ENCODE assay signal across 1 cellular context in genomic region chr19:4059493-4059880, GRCh38.
TF ChIP-seq lines count a peak whose summit lies in the region.

No MANE protein-coding gene starts in this region.

TF ChIP-seq in GM23338, 12 proteins besides CTCF, POLR2A, EP300 and RAD21 (continued from another document):
- TF ChIP-seq ZNF462 (CRISPR knock-in tag; IDR thresholded peaks at IDR 0.05) = no peak
